Comparison of ENCODE assay signal across 8 cellular contexts in genomic region chr10:119306514-119306951, GRCh38.
DNase-seq lines count a peak whose midpoint lies in the region; ATAC-seq, FAIRE-seq and TF ChIP-seq lines count a peak whose summit lies in the region.

No MANE protein-coding gene starts in this region.

- H3K27me3 ChIP-seq in kidney epithelial cell (ENCODE audit: control insufficient read depth, insufficient read depth, low read length), result no peaks in the 10 kb centered on the region

- peak overlapping the region; percentile 97 for H3K27ac ChIP-seq in OCI-LY7 (ENCODE audit: low read depth, low read length, poor library complexity, severe bottlenecking)

- FAIRE-seq in GM18507 (lab: Jason Lieb, UNC), result peak; percentile 94

- peak overlapping the region; percentile 67 for H3K4me3 ChIP-seq in OCI-LY7 (ENCODE audit: low read depth, low read length, poor library complexity, severe bottlenecking)
- no peak overlapping the region for H3K4me3 ChIP-seq in kidney epithelial cell (ENCODE audit: low read depth, low read length)

- ATAC-seq in HG02763 (IDR thresholded peaks at IDR 0.05; ENCODE audit: unreplicated experiment), result peak; percentile 78

- CTCF ChIA-PET in OCI-LY7 (lab: Charles Lee; ENCODE audit: unreplicated experiment), result interaction anchor here (0.8 kb wide), 2 partner anchors 100 to 107 kb away, joined by 3 read pairs; no protein-coding TSS in a partner anchor

- BruUV-seq in OCI-LY7 (replicated peaks; lab: Mats Ljungman, UMichigan), result no TSS peak

- intact Hi-C loops in OCI-LY7 (cut with micrococcal nuclease; ENCODE audit: unreplicated experiment), result loop anchor here (1.0 to 10.0 kb wide), 9 partner anchors 54 to 552 kb away; partner anchors contain the start of genes CACUL1, EIF3A and RGS10

- H3K36me3 ChIP-seq in OCI-LY7 (ENCODE audit: insufficient read depth, low read length) (no peaks in the 10 kb centered on the region), kidney epithelial cell (ENCODE audit: control insufficient read depth, insufficient read depth, low read length) (no peaks in the 10 kb centered on the region)

- no peaks in the 10 kb centered on the region for H4K20me1 ChIP-seq in OCI-LY7 (ENCODE audit: insufficient read depth, low read length)

- no peaks in the 10 kb centered on the region; the same call in 1 of the 2 replicates for H3K79me2 ChIP-seq in OCI-LY7 (ENCODE audit: insufficient read depth, low read depth, low read length)

- H3K9me3 ChIP-seq in OCI-LY7 (ENCODE audit: low read length), result no peaks in the 10 kb centered on the region

- POLR2A ChIA-PET in OCI-LY7 (lab: Charles Lee), result interaction anchor here (0.6 to 3.6 kb wide), 4 partner anchors 9 to 182 kb away, joined by 3 to 13 read pairs (median 6); partner anchors contain the start of gene GRK5

- peak overlapping the region; percentile 19; the same call in 1 of the 2 replicates for H2AFZ ChIP-seq in OCI-LY7 (ENCODE audit: low read length)

- H3K9me2 ChIP-seq in OCI-LY7 (ENCODE audit: insufficient read depth, low read length), result no peaks in the 10 kb centered on the region

- peak overlapping the region; percentile 97 for H3K4me2 ChIP-seq in OCI-LY7 (ENCODE audit: low read length)

- TF ChIP-seq CTCF in OCI-LY7 (conservative IDR thresholded peaks at IDR 0.05; ENCODE audit: low read length), result peak; percentile 86
- peak; percentile 59 for TF ChIP-seq CTCF in kidney epithelial cell (IDR thresholded peaks at IDR 0.05; ENCODE audit: insufficient read depth, low read length, poor library complexity, severe bottlenecking)

- H3K4me1 ChIP-seq in OCI-LY7 (ENCODE audit: insufficient read depth, low read length, poor library complexity, severe bottlenecking), result peaks cover 90% of the 10 kb centered on the region

- peak; percentile 65 for DNase-seq in GM18507 (ENCODE audit: extremely low spot score, insufficient read length, low read depth)
- DNase-seq in OCI-LY7 (ENCODE audit: low spot score), result peak; percentile 96
- peak; percentile 44 to 58 for DNase-seq in activated T-helper 1 cell treated with anti-CD3 and anti-CD28 coated beads, Interleukin-2, amount 50 U/mL, for 16 hours (ENCODE audit: low read depth in 1 of 2, low spot score in 1 of 2)
- no peak for DNase-seq in kidney epithelial cell (ENCODE audit: low read depth)
- peak; percentile 34 to 41 for DNase-seq in stimulated activated CD8-positive, alpha-beta memory T cell treated with anti-CD3 and anti-CD28 coated beads, Interleukin-7, amount 100 ng/mL, for 1 hour (ENCODE audit: low read depth in 2 of 2)
- no peak for DNase-seq in GOT3 (lab: John Stamatoyannopoulos, UW)
- no peak for DNase-seq in amniotic stem cell (lab: John Stamatoyannopoulos, UW)

Comparison
In these comparisons a context has a peak if more than half of its experiments do, and no peak if none do; other contexts are left out.
1. DNase-seq: peak in GM18507 (single experiment), OCI-LY7 (single experiment), activated T-helper 1 cell treated with anti-CD3 and anti-CD28 coated beads, Interleukin-2, amount 50 U/mL, for 16 hours (2 of 2) and stimulated activated CD8-positive, alpha-beta memory T cell treated with anti-CD3 and anti-CD28 coated beads, Interleukin-7, amount 100 ng/mL, for 1 hour (2 of 2); none in kidney epithelial cell (single experiment), GOT3 (single experiment) and amniotic stem cell (single experiment).